21 cellular contexts compared by ENCODE assay signal in genomic region chrX:153777261-153778090, GRCh38. TPM values are rescaled to one million over a fixed set of nuclear protein-coding genes. Genes with fewer than 3 reads are reported as not detected.
"Had no signal": no experiment of that assay in that cellular context is flagged by ENCODE, and none has a peak within 500 bp of the region (broad histone marks: within the 10 kb centered on the region; RNA-seq: fewer than 3 reads in every experiment).

No MANE protein-coding gene starts in this region.

- FAIRE-seq: astrocyte had no signal

- H3K4me3 ChIP-seq: breast epithelium, gastrocnemius medialis, thyroid gland had no signal

- H3K9me3 ChIP-seq: breast epithelium, gastrocnemius medialis, neutrophil, thyroid gland had no signal

- H3K36me3 ChIP-seq: breast epithelium, gastrocnemius medialis, thyroid gland had no signal

- H3K79me2 ChIP-seq: parathyroid adenoma had no signal

- H2AFZ ChIP-seq: parathyroid adenoma had no signal

- H3K9me3 Mint-ChIP-seq: activated T-cell treated with anti-CD3 and anti-CD28 coated beads, Interleukin-2, amount 50 U/mL, for 4 hours; naive thymus-derived CD8-positive, alpha-beta T cell had no signal

- H3K36me3 Mint-ChIP-seq: naive thymus-derived CD8-positive, alpha-beta T cell had no signal

- H3K27me3 Mint-ChIP-seq: naive thymus-derived CD8-positive, alpha-beta T cell had no signal

- H3K4me1 ChIP-seq: breast epithelium, parathyroid adenoma, thyroid gland had no signal

- H3K27me3 ChIP-seq: gastrocnemius medialis, thyroid gland had no signal

- H3K4me3 Mint-ChIP-seq: activated T-cell treated with anti-CD3 and anti-CD28 coated beads, Interleukin-2, amount 50 U/mL, for 4 hours; naive thymus-derived CD8-positive, alpha-beta T cell had no signal

- H3K27ac ChIP-seq: breast epithelium, gastrocnemius medialis, neutrophil, parathyroid adenoma, thyroid gland had no signal

- H3K27ac Mint-ChIP-seq: naive thymus-derived CD8-positive, alpha-beta T cell had no signal

- DNase-seq: activated CD4-positive, alpha-beta T cell treated with anti-CD3 and anti-CD28 coated beads, Interleukin-2, amount 50 U/mL, for 1 hour; activated CD8-positive, alpha-beta memory T cell treated with anti-CD3 and anti-CD28 coated beads, Interleukin-2, amount 50 U/mL, for 4 hours; activated naive CD4-positive, alpha-beta T cell treated with anti-CD3 and anti-CD28 coated beads, Interleukin-2, amount 50 U/mL, for 16 hours; activated T-cell treated with anti-CD3 and anti-CD28 coated beads, Interleukin-2, amount 50 U/mL, for 4 hours; cerebellar nuclear complex; effector CD4-positive, alpha-beta T cell; mesenchymal stem cell; naive thymus-derived CD8-positive, alpha-beta T cell; stimulated activated CD4-positive, alpha-beta T cell treated with anti-CD3 and anti-CD28 coated beads, Interleukin-12 subunit alpha, Interleukin-12 subunit beta, amount 100 ng/mL, for 4 hours; stimulated activated CD4-positive, alpha-beta T cell treated with anti-CD3 and anti-CD28 coated beads, Interleukin-1b, Interleukin-23, amount 100 ng/mL, for 48 hours; stimulated activated CD8-positive, alpha-beta memory T cell treated with anti-CD3 and anti-CD28 coated beads, Interleukin-4, amount 100 ng/mL, for 48 hours; stimulated activated naive CD4-positive, alpha-beta T cell; T-helper 1 cell; T1000; thyroid gland had no signal

RNA-seq across cellular contexts. Expression of gene SRPK3, which starts 3.4 kb away (rescaled TPM):
- total RNA-seq: activated T-cell treated with anti-CD3 and anti-CD28 coated beads, Interleukin-2, amount 50 U/mL, for 4 hours; astrocyte; naive thymus-derived CD8-positive, alpha-beta T cell had no signal
- polyA plus RNA-seq: liver; naive thymus-derived CD8-positive, alpha-beta T cell had no signal

RNA-seq across cellular contexts. Expression of gene PLXNB3, which starts 13.4 kb away (rescaled TPM):
- polyA plus RNA-seq: naive thymus-derived CD8-positive, alpha-beta T cell had no signal
